ENCODE assay signal across 16 cellular contexts in genomic region chr5:52743012-52743411, GRCh38. TPM values are rescaled to one million over a fixed set of nuclear protein-coding genes. Genes with fewer than 3 reads are reported as not detected.
A peak's percentile ranks its signal among the peaks of the same experiment; 100 is the strongest.
DNase-seq lines count a peak whose midpoint lies in the region; ATAC-seq lines count a peak whose summit lies in the region.
"Had no signal": no experiment of that assay in that cellular context is flagged by ENCODE, and none has a peak within 500 bp of the region (broad histone marks: within the 10 kb centered on the region; RNA-seq: fewer than 3 reads in every experiment).

No MANE protein-coding gene starts in this region.

- peaks cover 4% of the 10 kb centered on the region for H3K36me3 Mint-ChIP-seq in activated naive CD4-positive, alpha-beta T cell treated with anti-CD3 and anti-CD28 coated beads, Interleukin-2, amount 10 ng/mL, durations not matched to agents 7 days and 5 days
- peaks cover 12% of the 10 kb centered on the region for H3K36me3 Mint-ChIP-seq in T-helper 2 cell treated with Interferon-gamma antibody and Interleukin-4, amounts not matched to agents 5 μg/mL and 100 μg/mL, for 36 hours (ENCODE audit: low read depth)
- H3K36me3 Mint-ChIP-seq: IgD-negative memory B cell, immature natural killer cell, mesothelial cell of epicardium had no signal

- CTCF ChIA-PET in activated naive CD4-positive, alpha-beta T cell treated with anti-CD3 and anti-CD28 coated beads, Interleukin-2, amount 10 ng/mL, durations not matched to agents 7 days and 5 days (lab: Charles Lee) = interaction anchor here (0.9 kb wide), 1 partner anchor 15 kb away, joined by 5 read pairs; no protein-coding TSS in a partner anchor

- intact Hi-C loops in posterior vena cava (cut with DNase I) = no loop called here
- intact Hi-C loops in left colon (cut with DNase I, micrococcal nuclease) = no loop called here

- peaks cover 48% of the 10 kb centered on the region for H3K4me1 Mint-ChIP-seq in activated naive CD4-positive, alpha-beta T cell treated with anti-CD3 and anti-CD28 coated beads, Interleukin-2, amount 10 ng/mL, durations not matched to agents 7 days and 5 days
- H3K4me1 Mint-ChIP-seq in T-helper 2 cell treated with Interferon-gamma antibody and Interleukin-4, amounts not matched to agents 5 μg/mL and 100 μg/mL, for 36 hours (ENCODE audit: low read depth) = peaks cover 60% of the 10 kb centered on the region
- H3K4me1 Mint-ChIP-seq: IgD-negative memory B cell had no signal

- no peak for DNase-seq in activated naive CD4-positive, alpha-beta T cell treated with anti-CD3 and anti-CD28 coated beads, Interleukin-2, amount 10 ng/mL, durations not matched to agents 7 days and 5 days
- no peak for DNase-seq in activated naive CD4-positive, alpha-beta T cell treated with anti-CD3 and anti-CD28 coated beads, Interleukin-2, amount 50 U/mL, for 16 hours
- DNase-seq in T-helper 2 cell treated with Interferon-gamma antibody and Interleukin-4, amounts not matched to agents 5 μg/mL and 100 μg/mL, for 36 hours (ENCODE audit: low spot score) = no peak
- DNase-seq in dermis blood vessel endothelial cell (peak; percentile 68), posterior vena cava (ENCODE audit: low spot score) (no peak), left colon (no peak), NCI-H187 treated with DMSO at 0.1 percent for 48 hours (lab: John Stamatoyannopoulos, UW) (no peak)
- DNase-seq in stimulated activated naive CD8-positive, alpha-beta T cell treated with anti-CD3 and anti-CD28 coated beads, Interleukin-15, Interleukin-2, amounts not matched to agents 100 U/mL and 50 U/mL, for 24 hours = no peak
- DNase-seq: foreskin melanocyte; immature natural killer cell; NCI-H1105 treated with DMSO at 0.1 percent for 48 hours; NCI-H2227 treated with DMSO at 0.1 percent for 48 hours; pancreas; stimulated activated CD4-positive, alpha-beta T cell treated with anti-CD3 and anti-CD28 coated beads, Interleukin-12 subunit alpha, Interleukin-12 subunit beta, amount 100 ng/mL, for 4 hours had no signal

- no peaks in the 10 kb centered on the region for H3K9me3 Mint-ChIP-seq in activated naive CD4-positive, alpha-beta T cell treated with anti-CD3 and anti-CD28 coated beads, Interleukin-2, amount 10 ng/mL, durations not matched to agents 7 days and 5 days
- H3K9me3 Mint-ChIP-seq in T-helper 2 cell treated with Interferon-gamma antibody and Interleukin-4, amounts not matched to agents 5 μg/mL and 100 μg/mL, for 36 hours = peaks cover 13% of the 10 kb centered on the region
- H3K9me3 Mint-ChIP-seq: IgD-negative memory B cell, immature natural killer cell, mesothelial cell of epicardium had no signal

- peak overlapping the region; percentile 75 for H3K27ac Mint-ChIP-seq in activated naive CD4-positive, alpha-beta T cell treated with anti-CD3 and anti-CD28 coated beads, Interleukin-2, amount 10 ng/mL, durations not matched to agents 7 days and 5 days
- H3K27ac Mint-ChIP-seq in T-helper 2 cell treated with Interferon-gamma antibody and Interleukin-4, amounts not matched to agents 5 μg/mL and 100 μg/mL, for 36 hours = peak overlapping the region; percentile 87
- H3K27ac Mint-ChIP-seq: mesothelial cell of epicardium had no signal

- H3K27me3 Mint-ChIP-seq in activated naive CD4-positive, alpha-beta T cell treated with anti-CD3 and anti-CD28 coated beads, Interleukin-2, amount 10 ng/mL, durations not matched to agents 7 days and 5 days = peaks cover 4% of the 10 kb centered on the region
- H3K27me3 Mint-ChIP-seq in T-helper 2 cell treated with Interferon-gamma antibody and Interleukin-4, amounts not matched to agents 5 μg/mL and 100 μg/mL, for 36 hours (ENCODE audit: low read depth) = peaks cover 9% of the 10 kb centered on the region

- no peak overlapping the region for H3K4me3 Mint-ChIP-seq in activated naive CD4-positive, alpha-beta T cell treated with anti-CD3 and anti-CD28 coated beads, Interleukin-2, amount 10 ng/mL, durations not matched to agents 7 days and 5 days
- H3K4me3 Mint-ChIP-seq in T-helper 2 cell treated with Interferon-gamma antibody and Interleukin-4, amounts not matched to agents 5 μg/mL and 100 μg/mL, for 36 hours = peak overlapping the region; percentile 64
- H3K4me3 Mint-ChIP-seq: IgD-negative memory B cell, mesothelial cell of epicardium had no signal

- peak; percentile 34 for ATAC-seq in stimulated activated naive CD8-positive, alpha-beta T cell treated with anti-CD3 and anti-CD28 coated beads, Interleukin-15, Interleukin-2, amounts not matched to agents 100 U/mL and 50 U/mL, for 24 hours
- ATAC-seq in left colon = no peak

RNA-seq across cellular contexts. Expression of gene ITGA1, which starts 44.7 kb away (rescaled TPM):
- total RNA-seq in dermis blood vessel endothelial cell (75.4 and 81.2 TPM in 2 replicates), posterior vena cava (100 to 1,000 TPM; 134 to 213 TPM), left colon (10 to 100 TPM; 25.2 to 47.0 TPM)

RNA-seq across cellular contexts. Expression of gene PELO, which starts 44.7 kb away (rescaled TPM):
- 22.8 and 24.0 TPM in 2 replicates for total RNA-seq in dermis blood vessel endothelial cell
- 10 to 100 TPM; 49.4 to 61.8 TPM for total RNA-seq in posterior vena cava
- 10 to 100 TPM; 16.4 to 21.2 TPM for total RNA-seq in left colon
